In genomic region chr4:121129606-121130346, GRCh38 we compare ENCODE assay signal across 22 cellular contexts. TPM values are rescaled to one million over a fixed set of nuclear protein-coding genes. Genes with fewer than 3 reads are reported as not detected.
DNase-seq lines count a peak whose midpoint lies in the region; FAIRE-seq and TF ChIP-seq lines count a peak whose summit lies in the region.
"Had no signal": no experiment of that assay in that cellular context is flagged by ENCODE, and none has a peak within 500 bp of the region (broad histone marks: within the 10 kb centered on the region; RNA-seq: fewer than 3 reads in every experiment).

No MANE protein-coding gene starts in this region.

- TF ChIP-seq CTCF in epithelial cell of esophagus (IDR thresholded peaks at IDR 0.05; ENCODE audit: insufficient read depth, low read depth, low read length, missing control alignments) = no peak

- H3K4me3 ChIP-seq in epithelial cell of esophagus (ENCODE audit: low read length) = no peak overlapping the region
- H3K4me3 ChIP-seq: GM23248, SJSA1 had no signal

- peaks cover 5% of the 10 kb centered on the region for H3K36me3 Mint-ChIP-seq in activated naive CD4-positive, alpha-beta T cell treated with anti-CD3 and anti-CD28 coated beads, Interleukin-2, amount 50 U/mL, for 24 hours
- H3K36me3 Mint-ChIP-seq in activated naive CD8-positive, alpha-beta T cell = peaks cover 2% of the 10 kb centered on the region
- H3K36me3 Mint-ChIP-seq: CD14-positive monocyte had no signal

- peak overlapping the region; percentile 78 for H3K27ac Mint-ChIP-seq in activated naive CD4-positive, alpha-beta T cell treated with anti-CD3 and anti-CD28 coated beads, Interleukin-2, amount 50 U/mL, for 24 hours
- H3K27ac Mint-ChIP-seq in activated naive CD8-positive, alpha-beta T cell = peak overlapping the region; percentile 25
- H3K27ac Mint-ChIP-seq: CD14-positive monocyte had no signal

- H3K4me3 Mint-ChIP-seq in activated naive CD4-positive, alpha-beta T cell treated with anti-CD3 and anti-CD28 coated beads, Interleukin-2, amount 50 U/mL, for 24 hours = no peak overlapping the region
- H3K4me3 Mint-ChIP-seq in activated naive CD8-positive, alpha-beta T cell = no peak overlapping the region
- H3K4me3 Mint-ChIP-seq: CD14-positive monocyte had no signal

- H3K4me1 Mint-ChIP-seq in activated naive CD4-positive, alpha-beta T cell treated with anti-CD3 and anti-CD28 coated beads, Interleukin-2, amount 50 U/mL, for 24 hours = peaks cover 49% of the 10 kb centered on the region
- peaks cover 30% of the 10 kb centered on the region for H3K4me1 Mint-ChIP-seq in activated naive CD8-positive, alpha-beta T cell (ENCODE audit: low read depth)

- H3K9me3 Mint-ChIP-seq in activated naive CD4-positive, alpha-beta T cell treated with anti-CD3 and anti-CD28 coated beads, Interleukin-2, amount 50 U/mL, for 24 hours = no peaks in the 10 kb centered on the region
- no peaks in the 10 kb centered on the region for H3K9me3 Mint-ChIP-seq in activated naive CD8-positive, alpha-beta T cell (ENCODE audit: low read depth)

- no peak for DNase-seq in activated naive CD4-positive, alpha-beta T cell treated with anti-CD3 and anti-CD28 coated beads, Interleukin-2, amount 50 U/mL, for 16 hours
- DNase-seq in epithelial cell of esophagus (ENCODE audit: low read depth) = peak; percentile 58
- DNase-seq in frontal cortex (ENCODE audit: low spot score in 2 of 2) = no peak
- no peak for DNase-seq in NCI-H2081 (lab: John Stamatoyannopoulos, UW)
- DNase-seq in NCI-H345 treated with DMSO at 0.1 percent for 48 hours (lab: John Stamatoyannopoulos, UW; ENCODE audit: unreplicated experiment) = no peak
- DNase-seq: 8988T, ACHN, BE2C, GM23248, H7, IMR-90, MM.1S, NCI-H2029, NCI-H526 treated with DMSO at 0.1 percent for 48 hours, Right ventricle myocardium superior, RPMI8226 had no signal

- no peaks in the 10 kb centered on the region for H3K27me3 Mint-ChIP-seq in activated naive CD4-positive, alpha-beta T cell treated with anti-CD3 and anti-CD28 coated beads, Interleukin-2, amount 50 U/mL, for 24 hours
- no peaks in the 10 kb centered on the region for H3K27me3 Mint-ChIP-seq in activated naive CD8-positive, alpha-beta T cell

- no peak for FAIRE-seq in frontal cortex (lab: Jason Lieb, UNC)
- FAIRE-seq: D721Med had no signal

RNA-seq across cellular contexts. Expression of gene TNIP3, which starts 34.3 kb away (rescaled TPM):
- total RNA-seq in frontal cortex = under 0.01 TPM
- total RNA-seq: G401, H7, Right ventricle myocardium superior had no signal

RNA-seq across cellular contexts. Expression of gene NDNF, which starts 57.4 kb away (rescaled TPM):
- 4.1 TPM for total RNA-seq in frontal cortex
- total RNA-seq: G401, SJSA1 had no signal
